ENCODE assay signal across 25 cellular contexts in genomic region chr19:3634496-3635045, GRCh38. TPM values are rescaled to one million over a fixed set of nuclear protein-coding genes. Genes with fewer than 3 reads are reported as not detected.
DNase-seq lines count a peak whose midpoint lies in the region; ATAC-seq, FAIRE-seq and TF ChIP-seq lines count a peak whose summit lies in the region.
"Had no signal": no experiment of that assay in that cellular context is flagged by ENCODE, and none has a peak within 500 bp of the region (broad histone marks: within the 10 kb centered on the region; RNA-seq: fewer than 3 reads in every experiment).

No MANE protein-coding gene starts in this region.

- H3K4me2 ChIP-seq in H9 (ENCODE audit: insufficient read depth, insufficient read length, low read length) (no peak overlapping the region), neuronal stem cell (ENCODE audit: insufficient read depth, low read length, poor library complexity, severe bottlenecking) (no peak overlapping the region)
- H3K4me2 ChIP-seq: BLaER1, PC-9 had no signal

- no peak overlapping the region for H3K4me3 Mint-ChIP-seq in H9
- H3K4me3 Mint-ChIP-seq in effector memory CD8-positive, alpha-beta T cell, result no peak overlapping the region
- H3K4me3 Mint-ChIP-seq: CD4-positive, alpha-beta T cell had no signal

- no peak overlapping the region for H3K23ac ChIP-seq in H9 (ENCODE audit: insufficient read length, low read depth, low read length)
- H3K23ac ChIP-seq in neuronal stem cell (ENCODE audit: low read depth, low read length, poor library complexity), result peak overlapping the region; percentile 31

- H3K36me3 Mint-ChIP-seq in H9 (ENCODE audit: insufficient read depth in 1 of 3, low read depth in 3 of 3), result peaks cover 4 to 17% (median 17%) of the 10 kb centered on the region in 3 experiments; a peak in 6 of 7 replicates
- peaks cover 8% of the 10 kb centered on the region for H3K36me3 Mint-ChIP-seq in effector memory CD8-positive, alpha-beta T cell (ENCODE audit: insufficient read depth)

- H3K27ac ChIP-seq in H9 (ENCODE audit: insufficient read length, low read depth, low read length), result no peak overlapping the region
- H3K27ac ChIP-seq in neuronal stem cell (replicated peaks; ENCODE audit: low read length), result no peak overlapping the region
- H3K27ac ChIP-seq: BLaER1, HL-60, PC-9 had no signal

- H3K56ac ChIP-seq in H9 (ENCODE audit: insufficient read length, low read depth, low read length), result no peak overlapping the region

- DNase-seq in H9, result no peak
- no peak for DNase-seq in NT2/D1 (ENCODE audit: low read depth, low spot score)
- no peak for DNase-seq in effector memory CD8-positive, alpha-beta T cell
- no peak for DNase-seq in neuronal stem cell (ENCODE audit: low spot score)
- no peak for DNase-seq in iPS-NIHi7 (ENCODE audit: extremely low spot score)
- DNase-seq in HTR-8/SVneo (ENCODE audit: insufficient read length, low spot score), result no peak
- DNase-seq: Caco-2; CD4-positive, alpha-beta T cell; DMS 273 treated with DMSO at 0.1 percent for 48 hours; DMS79 treated with DMSO at 0.1 percent for 48 hours; H7; MV-4-11; NCI-H1694 treated with DMSO at 0.1 percent for 48 hours; NCI-H2081 treated with DMSO at 0.1 percent for 48 hours; NCI-H2171 treated with DMSO at 0.1 percent for 48 hours; NCI-H446; NCI-H526 treated with DMSO at 0.1 percent for 48 hours; PC-9; RPMI8226; SHP77 had no signal

- H3T11ph ChIP-seq in H9 (ENCODE audit: low read length), result no peak overlapping the region

- no peaks in the 10 kb centered on the region for H3K4me1 Mint-ChIP-seq in H9
- no peaks in the 10 kb centered on the region for H3K4me1 Mint-ChIP-seq in effector memory CD8-positive, alpha-beta T cell (ENCODE audit: low read depth in 2 of 2)

- H3K36me3 ChIP-seq in NT2/D1 (ENCODE audit: insufficient read depth, insufficient read length, low read length) (peaks cover 75% of the 10 kb centered on the region), neuronal stem cell (replicated peaks in 1 of 2; ENCODE audit: control insufficient read depth in 2 of 2, insufficient read depth in 2 of 2, low read length in 2 of 2) (peaks cover 15 to 37% of the 10 kb centered on the region in 2 donors)

- no peaks in the 10 kb centered on the region for H3K79me1 ChIP-seq in H9 (ENCODE audit: insufficient read depth, low read depth, low read length, poor library complexity, severe bottlenecking)
- peaks cover 6% of the 10 kb centered on the region for H3K79me1 ChIP-seq in neuronal stem cell (ENCODE audit: low read depth, low read length)

- H2BK5ac ChIP-seq in H9 (ENCODE audit: insufficient read length, low read length) (no peak overlapping the region), neuronal stem cell (ENCODE audit: low read length) (no peak overlapping the region)

- H3K14ac ChIP-seq in H9 (ENCODE audit: insufficient read depth, low read length), result no peak overlapping the region
- peak overlapping the region; percentile 21 for H3K14ac ChIP-seq in neuronal stem cell (ENCODE audit: low read length)

- no peak overlapping the region for H4K8ac ChIP-seq in H9 (replicated peaks; ENCODE audit: insufficient read length, low read depth, low read length)
- no peak overlapping the region for H4K8ac ChIP-seq in neuronal stem cell (ENCODE audit: low read depth, low read length)

- H2AFZ ChIP-seq in H9 (ENCODE audit: low read length) (no peak overlapping the region), neuronal stem cell (ENCODE audit: low read length) (no peak overlapping the region)
- H2AFZ ChIP-seq: PC-9 had no signal

- no peak overlapping the region for H3K9ac ChIP-seq in H9 (ENCODE audit: extremely low read depth, insufficient read length, low read length)
- peak overlapping the region; percentile 10 for H3K9ac ChIP-seq in NT2/D1 (ENCODE audit: insufficient read length, low read depth)
- no peak overlapping the region for H3K9ac ChIP-seq in neuronal stem cell (ENCODE audit: low read depth, low read length, poor library complexity)
- H3K9ac ChIP-seq: BLaER1 had no signal

- no peak for TF ChIP-seq CTCF in H9 (conservative IDR thresholded peaks at IDR 0.05)

- no peaks in the 10 kb centered on the region; a peak in 1 of 5 replicates for H3K9me3 Mint-ChIP-seq in H9
- H3K9me3 Mint-ChIP-seq in effector memory CD8-positive, alpha-beta T cell, result no peaks in the 10 kb centered on the region
- H3K9me3 Mint-ChIP-seq: CD4-positive, alpha-beta T cell had no signal

- no CpG with 5 or more reads among the region's 19 CpGs for WGBS in H9 (ENCODE audit: extremely low coverage, insufficient read length, low lambda C conversion rate)
- WGBS in neuronal stem cell (ENCODE audit: extremely low coverage in 2 of 2, insufficient read length in 2 of 2, insufficient replicate concordance in 1 of 2), 2 donors, result no CpG with 5 or more reads among the region's 19 CpGs

- no peaks in the 10 kb centered on the region for H3K27me3 Mint-ChIP-seq in H9 (ENCODE audit: low read depth)
- H3K27me3 Mint-ChIP-seq in effector memory CD8-positive, alpha-beta T cell, result no peaks in the 10 kb centered on the region
- H3K27me3 Mint-ChIP-seq: CD4-positive, alpha-beta T cell had no signal

- H3K27ac Mint-ChIP-seq in H9, result peak overlapping the region; percentile 38 to 92 (median 57); a peak in 4 of 7 replicates
- peak overlapping the region; percentile 74 to 76 for H3K27ac Mint-ChIP-seq in effector memory CD8-positive, alpha-beta T cell
- H3K27ac Mint-ChIP-seq: CD4-positive, alpha-beta T cell had no signal

- H3K4me3 ChIP-seq in NT2/D1 (ENCODE audit: insufficient read length, low read depth) (no peak overlapping the region), neuronal stem cell (ENCODE audit: low read length in 2 of 2) (no peak overlapping the region)
- H3K4me3 ChIP-seq: BLaER1, GM12878, PC-9 had no signal

- H2AK5ac ChIP-seq in H9 (ENCODE audit: insufficient read length, low read length) (no peak overlapping the region), neuronal stem cell (ENCODE audit: low read depth, low read length) (no peak overlapping the region)

- H3K9me3 ChIP-seq in H9 (ENCODE audit: control insufficient read depth, low read depth, low read length) (no peaks in the 10 kb centered on the region), NT2/D1 (ENCODE audit: insufficient read depth, low read length) (no peaks in the 10 kb centered on the region), neuronal stem cell (replicated peaks in 1 of 2; ENCODE audit: control insufficient read depth in 2 of 2, insufficient read depth in 1 of 2, low read depth in 1 of 2, low read length in 2 of 2) (no peaks in the 10 kb centered on the region)
- H3K9me3 ChIP-seq: BLaER1, Caco-2 had no signal

- H2BK120ac ChIP-seq in H9 (ENCODE audit: low read depth, low read length, poor library complexity, severe bottlenecking), result no peak overlapping the region
- H2BK120ac ChIP-seq in neuronal stem cell (ENCODE audit: low read depth, low read length), result no peak overlapping the region

- H3K27me3 ChIP-seq in H9 (ENCODE audit: insufficient read depth, low read length) (no peaks in the 10 kb centered on the region), NT2/D1 (ENCODE audit: insufficient read depth, insufficient read length) (no peaks in the 10 kb centered on the region), neuronal stem cell (ENCODE audit: control insufficient read depth in 3 of 3, insufficient read depth in 3 of 3, low read depth in 1 of 3, low read length in 3 of 3) (no peaks in the 10 kb centered on the region)
- H3K27me3 ChIP-seq: BLaER1 had no signal

- no peak overlapping the region for H4K5ac ChIP-seq in H9 (ENCODE audit: insufficient read length, low read depth, low read length)

- no peak for ATAC-seq in effector memory CD8-positive, alpha-beta T cell (replicated peaks)
- ATAC-seq in GM21423 (IDR thresholded peaks at IDR 0.05; ENCODE audit: unreplicated experiment), result no peak
- ATAC-seq: GM12878 had no signal

- H4K20me1 ChIP-seq in H9 (ENCODE audit: control insufficient read depth, insufficient read depth, insufficient read length), result no peaks in the 10 kb centered on the region

- no peak overlapping the region for H2BK20ac ChIP-seq in H9 (ENCODE audit: low read depth, low read length, poor library complexity, severe bottlenecking)

- H3K79me2 ChIP-seq in H9 (ENCODE audit: insufficient read depth, low read length), result no peaks in the 10 kb centered on the region

- no peak overlapping the region for H3K4ac ChIP-seq in H9 (ENCODE audit: low read depth, low read length)
- H3K4ac ChIP-seq in neuronal stem cell (ENCODE audit: low read length), result no peak overlapping the region

- H3K4me1 ChIP-seq in H9 (ENCODE audit: insufficient read depth, low read length), result no peaks in the 10 kb centered on the region
- H3K4me1 ChIP-seq in NT2/D1 (ENCODE audit: insufficient read depth, insufficient read length), result peaks cover 2% of the 10 kb centered on the region
- no peaks in the 10 kb centered on the region for H3K4me1 ChIP-seq in neuronal stem cell (ENCODE audit: control insufficient read depth in 2 of 2, insufficient read depth in 1 of 2, low read depth in 1 of 2, low read length in 2 of 2)
- H3K4me1 ChIP-seq: Caco-2 had no signal

- H3K23me2 ChIP-seq in H9 (ENCODE audit: insufficient read length, low read depth, low read length, poor library complexity, severe bottlenecking), result no peaks in the 10 kb centered on the region

- H2BK12ac ChIP-seq in H9 (ENCODE audit: insufficient read length, low read depth, low read length) (no peak overlapping the region), neuronal stem cell (ENCODE audit: low read length) (peak overlapping the region; percentile 10)

- no peak for FAIRE-seq in HTR-8/SVneo (lab: Jason Lieb, UNC)
- FAIRE-seq: GM12878 had no signal

- no peak overlapping the region for H4K91ac ChIP-seq in H9 (ENCODE audit: insufficient read length, low read depth, low read length)
- H4K91ac ChIP-seq in neuronal stem cell (ENCODE audit: low read depth, low read length, poor library complexity), result no peak overlapping the region

- H2BK15ac ChIP-seq in H9 (ENCODE audit: low read depth, low read length) (no peak overlapping the region), neuronal stem cell (ENCODE audit: low read length) (no peak overlapping the region)

- H3K18ac ChIP-seq in H9 (ENCODE audit: insufficient read length, low read depth, low read length) (no peak overlapping the region), neuronal stem cell (ENCODE audit: low read length) (peak overlapping the region; percentile 11)

RNA-seq across cellular contexts. Expression of gene CACTIN, which starts 8.0 kb away (rescaled TPM):
- total RNA-seq in H9 (2021), result 35.9 and 37.3 TPM in 2 replicates
- 23.9 TPM for polyA plus RNA-seq in neuronal stem cell (2013, experiment 1 of 2)
- polyA plus RNA-seq in neuronal stem cell (2013, experiment 2 of 2), result 25.3 TPM

RNA-seq across cellular contexts. Expression of gene TBXA2R, which starts 27.9 kb away (rescaled TPM):
- 0.63 and 0.64 TPM in 2 replicates for total RNA-seq in H9 (2021)
- polyA plus RNA-seq in neuronal stem cell (2013, experiment 1 of 2), result 0.11 TPM
- polyA plus RNA-seq in neuronal stem cell (2013, experiment 2 of 2), result 0.12 TPM
- total RNA-seq: GM12878, HT-29, PC-9 had no signal

RNA-seq across cellular contexts. Expression of gene GIPC3, which starts 49.3 kb away (rescaled TPM):
- total RNA-seq in H9 (2021), result 1.6 and 1.9 TPM in 2 replicates
- polyA plus RNA-seq in neuronal stem cell (2013, experiment 1 of 2), result 0.46 TPM
- 0.47 TPM for polyA plus RNA-seq in neuronal stem cell (2013, experiment 2 of 2)
- total RNA-seq: Caco-2, GM12878, HT-29, PC-9 had no signal
- polyA plus RNA-seq: GM12878 had no signal
